In genomic region chr4:122249357-122249756, GRCh38 we compare ENCODE assay signal across 26 cellular contexts.
"Had no signal": no experiment of that assay in that cellular context is flagged by ENCODE, and none has a peak within 500 bp of the region (broad histone marks: within the 10 kb centered on the region; RNA-seq: fewer than 3 reads in every experiment).

No MANE protein-coding gene starts in this region.

- ATAC-seq: effector memory CD8-positive, alpha-beta T cell; esophagus mucosa; foreskin keratinocyte; gastrocnemius medialis; gastroesophageal sphincter; heart left ventricle; heart right ventricle had no signal

- H3K27ac ChIP-seq: colonic mucosa, coronary artery, dorsolateral prefrontal cortex, epithelial cell of prostate, esophagus muscularis mucosa, esophagus squamous epithelium, foreskin keratinocyte, gastrocnemius medialis, gastroesophageal sphincter, heart left ventricle, heart right ventricle had no signal

- H3K27me3 ChIP-seq: colonic mucosa, dorsolateral prefrontal cortex, esophagus muscularis mucosa, esophagus squamous epithelium, foreskin keratinocyte, gastrocnemius medialis, gastroesophageal sphincter, heart left ventricle, heart right ventricle had no signal

- H3K9me3 ChIP-seq: colonic mucosa, esophagus muscularis mucosa, esophagus squamous epithelium, gastrocnemius medialis, gastroesophageal sphincter, heart left ventricle, heart right ventricle had no signal

- H3K36me3 ChIP-seq: colonic mucosa had no signal

- H3K4me1 ChIP-seq: colonic mucosa, esophagus muscularis mucosa, esophagus squamous epithelium, foreskin keratinocyte, gastrocnemius medialis, gastroesophageal sphincter, heart left ventricle, heart right ventricle had no signal

- H3K4me3 ChIP-seq: colonic mucosa, coronary artery, dorsolateral prefrontal cortex, esophagus muscularis mucosa, esophagus squamous epithelium, gastrocnemius medialis, gastroesophageal sphincter, heart left ventricle, heart right ventricle had no signal

- DNase-seq: colonic mucosa; cortex of kidney; dermis blood vessel endothelial cell; dorsolateral prefrontal cortex; effector CD4-positive, alpha-beta T cell; effector CD8-positive, alpha-beta T cell; effector memory CD4-positive, alpha-beta T cell; effector memory CD8-positive, alpha-beta T cell; endodermal cell; erythroblast; esophagus squamous epithelium; foreskin fibroblast; foreskin keratinocyte; foreskin melanocyte; gastrocnemius medialis; glutamatergic neuron; head of caudate nucleus; heart left ventricle; heart right ventricle had no signal

- FAIRE-seq: endothelial cell of umbilical vein, frontal cortex had no signal
